Comparison of ENCODE assay signal across 12 cellular contexts in the genomic region with DNA sequence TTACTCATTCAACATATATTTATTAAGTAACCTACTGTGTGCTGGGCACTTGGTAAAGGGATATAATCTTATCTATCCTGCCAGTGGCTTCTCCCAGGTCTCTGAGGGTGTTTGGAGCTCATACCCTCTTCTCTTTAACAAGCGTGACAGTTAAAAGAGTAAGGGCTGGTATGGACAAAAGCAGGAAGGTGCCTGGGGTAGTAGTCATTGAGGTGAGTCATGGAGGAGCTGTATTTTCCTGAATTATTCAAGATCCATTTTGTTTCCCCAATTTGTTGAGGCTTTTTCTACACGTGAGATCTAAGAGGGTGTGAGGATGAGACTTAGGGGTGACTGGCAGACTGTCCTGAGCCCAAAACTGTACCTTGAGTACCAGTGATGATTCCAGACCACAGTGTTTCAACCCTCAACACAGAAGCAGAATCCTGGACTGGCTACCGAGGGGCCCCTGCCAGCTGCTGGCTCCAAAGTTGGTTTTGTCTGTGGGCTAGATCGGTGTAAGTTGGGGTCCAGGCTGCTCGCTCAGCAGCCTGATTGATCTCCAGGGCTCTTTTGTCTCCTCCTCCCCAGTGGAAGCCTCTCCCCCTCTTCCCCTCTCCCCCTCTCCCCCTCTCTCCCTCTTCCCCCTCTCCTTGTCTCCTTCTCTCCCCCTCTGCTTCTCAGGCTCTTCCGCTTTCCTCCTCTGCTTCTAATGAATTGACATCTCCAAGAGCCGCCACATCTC. TPM values are rescaled to one million over a fixed set of nuclear protein-coding genes. Genes with fewer than 3 reads are reported as not detected.
A peak's percentile ranks its signal among the peaks of the same experiment; 100 is the strongest.
DNase-seq lines count a peak whose midpoint lies in the region; TF ChIP-seq lines count a peak whose summit lies in the region.
"Had no signal": no experiment of that assay in that cellular context is flagged by ENCODE, and none has a peak within 500 bp of the region (broad histone marks: within the 10 kb centered on the region; RNA-seq: fewer than 3 reads in every experiment).

DRP2 (plus strand) TSS at position 671 of the 724 bp plus-strand sequence. CDS start 11,862 bp downstream, outside the sequence.

- H2AFZ ChIP-seq in fibroblast of lung (ENCODE audit: low read length), result peak within 1 kb of the TSS; percentile 65

- no peak for TF ChIP-seq CTCF in RWPE1 (conservative IDR thresholded peaks at IDR 0.05; ENCODE audit: low read depth)
- no peak for TF ChIP-seq CTCF in fibroblast of lung (conservative IDR thresholded peaks at IDR 0.05 in 1 of 2, IDR thresholded peaks at IDR 0.05 in 1 of 2; ENCODE audit: low read depth in 1 of 2, low read length in 2 of 2)

- no peak within 1 kb of the TSS for H3K27ac ChIP-seq in RWPE1
- peak within 1 kb of the TSS; percentile 16 for H3K27ac ChIP-seq in fibroblast of lung (ENCODE audit: insufficient read depth, low read length)
- H3K27ac ChIP-seq: left lung, psoas muscle, upper lobe of left lung had no signal

- H3K4me3 ChIP-seq in fibroblast of lung (replicated peaks in 1 of 4; ENCODE audit: control extremely low read depth in 1 of 4, insufficient read depth in 1 of 4, low read depth in 3 of 4, low read length in 4 of 4), result peak within 1 kb of the TSS in 2 of 4 experiments; percentile 29 to 41
- H3K4me3 ChIP-seq: left lung, psoas muscle, upper lobe of left lung had no signal

- H4K20me1 ChIP-seq in fibroblast of lung (ENCODE audit: control insufficient read depth, extremely low read depth, insufficient read depth, low read length), result no peaks in the 10 kb centered on the region

- no peaks in the 10 kb centered on the region for H3K79me2 ChIP-seq in fibroblast of lung (ENCODE audit: control insufficient read depth, insufficient read depth, low read length)

- intact Hi-C loops in posterior cingulate gyrus (cut with DNase I), result no loop called here

- H3K4me2 ChIP-seq in fibroblast of lung (ENCODE audit: extremely low read depth, insufficient read depth, low read length), result peak within 1 kb of the TSS; percentile 40

- CTCF ChIA-PET in RWPE1 (lab: Yijun Ruan, JAX), result no interaction called here

- H3K9me3 ChIP-seq in fibroblast of lung (ENCODE audit: control insufficient read depth, insufficient read depth, low read depth, low read length), result no peaks in the 10 kb centered on the region
- H3K9me3 ChIP-seq: left lung, psoas muscle, upper lobe of left lung had no signal

- no peak within 1 kb of the TSS for H3K9ac ChIP-seq in fibroblast of lung (ENCODE audit: insufficient read depth, low read length)

- H3K36me3 ChIP-seq in fibroblast of lung (ENCODE audit: control insufficient read depth, insufficient read depth, low read length), result no peaks in the 10 kb centered on the region
- H3K36me3 ChIP-seq: left lung, upper lobe of left lung had no signal

- no peaks in the 10 kb centered on the region for H3K27me3 ChIP-seq in fibroblast of lung (ENCODE audit: control insufficient read depth, insufficient read depth, low read length)
- H3K27me3 ChIP-seq: left lung, upper lobe of left lung had no signal

- DNase-seq in EH (ENCODE audit: low read depth), result peak; percentile 38
- peak; percentile 13 for DNase-seq in RWPE1 (ENCODE audit: low spot score)
- DNase-seq in fibroblast of lung (ENCODE audit: low read depth in 2 of 2), result peak; percentile 2 to 59
- DNase-seq in pulmonary artery endothelial cell (ENCODE audit: low read depth, low spot score), result peak; percentile 5
- DNase-seq in NCI-H2227 treated with DMSO at 0.1 percent for 48 hours (lab: John Stamatoyannopoulos, UW), result no peak
- DNase-seq in posterior cingulate gyrus, result no peak
- DNase-seq in ecto neural progenitor cell (ENCODE audit: low spot score), result no peak
- DNase-seq: left lung, NCI-H1694 treated with DMSO at 0.1 percent for 48 hours, psoas muscle, upper lobe of left lung had no signal

- no peaks in the 10 kb centered on the region for H3K4me1 ChIP-seq in fibroblast of lung (ENCODE audit: control insufficient read depth, extremely low read depth, insufficient read depth, low read length)
- H3K4me1 ChIP-seq: left lung, psoas muscle, upper lobe of left lung had no signal

- POLR2A ChIA-PET in RWPE1 (lab: Yijun Ruan, JAX; ENCODE audit: low non-redundant PET), result no interaction called here

RNA-seq across cellular contexts. Expression of gene DRP2, which starts in this region (rescaled TPM):
- total RNA-seq in fibroblast of lung (under 0.01 and 0.50 TPM in 2 replicates), pulmonary artery endothelial cell (0.13 and 0.18 TPM in 2 replicates)
- 0.59 and 0.64 TPM in 2 replicates for polyA plus RNA-seq in fibroblast of lung
- polyA plus RNA-seq in fibroblast of lung (2012), result 0.92 and 0.93 TPM in 2 replicates
- 1.7 and 4.8 TPM in 2 replicates for polyA minus RNA-seq in fibroblast of lung (ENCODE audit: low replicate concordance)
- total RNA-seq: cardiac septum had no signal

Comparison
In these comparisons a context has a peak if more than half of its experiments do, and no peak if none do; other contexts are left out.
1. Peak in DNase-seq in pulmonary artery endothelial cell; RNA of the gene not detected or under 1 TPM.
2. DNase-seq: peak in EH (single experiment), RWPE1 (single experiment) and fibroblast of lung (2 of 2); none in NCI-H2227 treated with DMSO at 0.1 percent for 48 hours (single experiment), posterior cingulate gyrus (0 of 10) and ecto neural progenitor cell (single experiment).